In the genomic region with DNA sequence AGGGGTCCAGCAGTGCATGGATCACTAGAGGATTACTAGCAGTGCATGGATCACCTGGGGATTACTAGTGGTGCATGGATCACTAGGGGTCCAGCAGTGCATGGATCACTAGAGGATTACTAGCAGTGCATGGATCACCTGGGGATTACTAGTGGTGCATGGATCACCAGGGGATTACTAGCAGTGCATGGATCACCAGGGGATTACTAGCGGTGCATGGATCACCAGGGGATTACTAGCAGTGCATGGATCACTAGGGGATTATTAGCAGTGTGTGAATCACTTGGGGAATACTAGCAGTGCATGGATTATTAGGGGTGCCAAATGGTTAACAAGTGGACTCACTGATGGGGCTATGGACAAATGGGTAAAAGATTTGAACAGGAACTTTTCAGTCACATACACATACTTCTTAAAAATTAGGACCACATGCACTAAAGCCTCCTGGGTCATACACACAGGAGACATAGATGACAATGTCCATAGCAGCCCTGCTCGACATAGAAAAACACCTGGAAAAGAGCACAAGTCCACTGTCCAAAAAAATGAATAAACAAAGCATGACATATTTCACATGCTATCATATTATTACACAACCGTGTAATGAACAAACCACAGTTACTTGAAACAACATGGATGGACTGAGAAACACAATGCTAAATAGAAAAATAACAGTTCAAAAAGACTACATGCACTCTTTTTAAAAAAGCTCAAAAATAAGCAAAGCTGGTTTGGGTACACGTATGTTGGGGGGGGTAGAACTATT, we compare ENCODE assay signal across 26 cellular contexts.
A peak's percentile ranks its signal among the peaks of the same experiment; 100 is the strongest.
DNase-seq lines count a peak whose midpoint lies in the region; ATAC-seq, FAIRE-seq and TF ChIP-seq lines count a peak whose summit lies in the region.
"Had no signal": no experiment of that assay in that cellular context is flagged by ENCODE, and none has a peak within 500 bp of the region (broad histone marks: within the 10 kb centered on the region; RNA-seq: fewer than 3 reads in every experiment).

No MANE protein-coding gene starts in this region.

- POLR2A ChIA-PET in H1 (lab: Charles Lee; ENCODE audit: partially characterized antibody) = no interaction called here

- H3K4me3 ChIP-seq in H1 (ENCODE audit: extremely low read depth in 1 of 4, insufficient read depth in 2 of 4, low read depth in 3 of 4, low read length in 4 of 4) (no peak overlapping the region), thoracic aorta (no peak overlapping the region)
- H3K4me3 ChIP-seq: A549, gastrocnemius medialis, tibial nerve had no signal

- H3K79me2 ChIP-seq in H1 (ENCODE audit: control insufficient read depth in 1 of 2, insufficient read depth in 2 of 2, low read length in 2 of 2) = no peaks in the 10 kb centered on the region

- TF ChIP-seq EP300 in H1 (IDR thresholded peaks at IDR 0.05; ENCODE audit: borderline replicate concordance in 1 of 2, low read depth in 2 of 2, low read length in 2 of 2) = no peak

- H3K23ac ChIP-seq in H1 (ENCODE audit: insufficient read length) = no peak overlapping the region

- no peak overlapping the region for H2BK120ac ChIP-seq in H1 (replicated peaks; ENCODE audit: low read depth, low read length)

- no peak for ATAC-seq in activated T-cell treated with anti-CD3 and anti-CD28 coated beads, Interleukin-2, amount 50 U/mL, for 72 hours (replicated peaks in 1 of 2)
- no peak for ATAC-seq in activated T-cell treated with anti-CD3 and anti-CD28 coated beads, Interleukin-2, amount 50 U/mL, for 4 hours
- ATAC-seq in thoracic aorta (ENCODE audit: insufficient number of reproducible peaks, low FRiP score, low read depth) = no peak
- ATAC-seq: A549, gastrocnemius medialis, left ventricle myocardium superior, WTC11 had no signal

- no peak overlapping the region for H2AFZ ChIP-seq in H1 (ENCODE audit: low read length)

- no peaks in the 10 kb centered on the region for H3K79me1 ChIP-seq in H1 (ENCODE audit: low read depth, low read length)

- H4K8ac ChIP-seq in H1 (ENCODE audit: extremely low read depth, insufficient read depth, low read length) = no peak overlapping the region

- no peak overlapping the region for H3K14ac ChIP-seq in H1 (ENCODE audit: insufficient read length)

- H3K27me3 ChIP-seq in H1 (replicated peaks in 1 of 4; ENCODE audit: control insufficient read depth in 3 of 4, extremely low read depth in 1 of 4, insufficient read depth in 3 of 4, low read length in 3 of 4) (no peaks in the 10 kb centered on the region), thoracic aorta (replicated peaks; ENCODE audit: insufficient read depth) (no peaks in the 10 kb centered on the region)
- H3K27me3 ChIP-seq: gastrocnemius medialis, tibial nerve had no signal

- DNase-seq in activated T-cell treated with anti-CD3 and anti-CD28 coated beads, Interleukin-2, amount 50 U/mL, for 72 hours = no peak
- DNase-seq in activated T-cell treated with anti-CD3 and anti-CD28 coated beads, Interleukin-2, amount 50 U/mL, for 4 hours = no peak
- DNase-seq in NCI-H69 (lab: John Stamatoyannopoulos, UW) = peak; percentile 8
- no peak for DNase-seq in H1 (ENCODE audit: low read depth in 1 of 2, low spot score in 2 of 2)
- DNase-seq in thoracic aorta (ENCODE audit: low spot score) = no peak
- DNase-seq in CD14-positive monocyte (ENCODE audit: low spot score) = no peak
- no peak for DNase-seq in A172 (ENCODE audit: low spot score)
- DNase-seq in activated T-helper 2 cell treated with anti-CD3 and anti-CD28 coated beads, Interferon-gamma antibody, Interleukin-2, Interleukin-4, amounts not matched to agents 10 μg/mL and 5 μg/mL and 100 μg/mL, durations not matched to agents 14 hours and 24 hours and 36 hours (ENCODE audit: low spot score) = no peak
- DNase-seq: activated CD8-positive, alpha-beta memory T cell treated with anti-CD3 and anti-CD28 coated beads, Interleukin-2, amount 50 U/mL, for 48 hours; effector CD8-positive, alpha-beta T cell; gastrocnemius medialis; left ventricle myocardium superior; NCI-H1105; NCI-H2029 treated with DMSO at 0.1 percent for 48 hours; NCI-H226; NCI-H774; posterior cingulate gyrus; T1000 had no signal

- no peaks in the 10 kb centered on the region for H3K27me3 Mint-ChIP-seq in activated T-cell treated with anti-CD3 and anti-CD28 coated beads, Interleukin-2, amount 50 U/mL, for 72 hours (ENCODE audit: low read depth)
- H3K27me3 Mint-ChIP-seq in activated T-cell treated with anti-CD3 and anti-CD28 coated beads, Interleukin-2, amount 50 U/mL, for 4 hours (ENCODE audit: low read depth) = no peaks in the 10 kb centered on the region
- no peaks in the 10 kb centered on the region for H3K27me3 Mint-ChIP-seq in CD14-positive monocyte (ENCODE audit: low read depth in 3 of 3)
- peaks cover 34% of the 10 kb centered on the region for H3K27me3 Mint-ChIP-seq in activated T-helper 2 cell treated with anti-CD3 and anti-CD28 coated beads, Interferon-gamma antibody, Interleukin-2, Interleukin-4, amounts not matched to agents 10 μg/mL and 5 μg/mL and 100 μg/mL, durations not matched to agents 14 hours and 24 hours and 36 hours (ENCODE audit: low read depth)
- H3K27me3 Mint-ChIP-seq: stimulated activated naive CD8-positive, alpha-beta T cell treated with anti-CD3 and anti-CD28 coated beads, Interleukin-15, amount 100 ng/mL, for 72 hours had no signal

- H2BK12ac ChIP-seq in H1 (ENCODE audit: low read depth, low read length) = no peak overlapping the region

- H3K4me1 ChIP-seq in H1 (replicated peaks in 1 of 4; ENCODE audit: control insufficient read depth in 3 of 4, insufficient read depth in 4 of 4, low read length in 3 of 4) = no peaks in the 10 kb centered on the region
- peaks cover 16 to 31% of the 10 kb centered on the region in 2 donors for H3K4me1 ChIP-seq in thoracic aorta (ENCODE audit: control insufficient read depth in 1 of 2, low read depth in 2 of 2)
- H3K4me1 ChIP-seq: A549, tibial nerve had no signal

- H3K36me3 Mint-ChIP-seq in activated T-cell treated with anti-CD3 and anti-CD28 coated beads, Interleukin-2, amount 50 U/mL, for 72 hours (ENCODE audit: insufficient read depth in 2 of 2) = peaks cover 0 to 6% of the 10 kb centered on the region in 2 donors
- H3K36me3 Mint-ChIP-seq in activated T-cell treated with anti-CD3 and anti-CD28 coated beads, Interleukin-2, amount 50 U/mL, for 4 hours (ENCODE audit: insufficient read depth) = no peaks in the 10 kb centered on the region
- H3K36me3 Mint-ChIP-seq in CD14-positive monocyte = no peaks in the 10 kb centered on the region
- no peaks in the 10 kb centered on the region for H3K36me3 Mint-ChIP-seq in activated T-helper 2 cell treated with anti-CD3 and anti-CD28 coated beads, Interferon-gamma antibody, Interleukin-2, Interleukin-4, amounts not matched to agents 10 μg/mL and 5 μg/mL and 100 μg/mL, durations not matched to agents 14 hours and 24 hours and 36 hours (ENCODE audit: low read depth)
- H3K36me3 Mint-ChIP-seq: WTC11 had no signal

- no peak overlapping the region for H2BK15ac ChIP-seq in H1 (ENCODE audit: low read length)

- no peak overlapping the region for H3K56ac ChIP-seq in H1 (replicated peaks; ENCODE audit: insufficient read length, low read depth, low read length)

- 70% methylated on average over 4 of the region's 4 CpGs; no CpG with 5 or more reads in 1 of the 2 experiments for WGBS in H1 (ENCODE audit: extremely low coverage in 1 of 2, insufficient coverage in 1 of 2, insufficient read length in 1 of 2, insufficient replicate concordance in 2 of 2, low coverage in 1 of 2, low lambda C conversion rate in 2 of 2, missing lambda C conversion rate in 1 of 2), 2 experiments

- no peaks in the 10 kb centered on the region for H3K23me2 ChIP-seq in H1 (ENCODE audit: low read depth, low read length)

- peak overlapping the region; percentile 13 for H3K27ac Mint-ChIP-seq in activated T-cell treated with anti-CD3 and anti-CD28 coated beads, Interleukin-2, amount 50 U/mL, for 72 hours
- no peak overlapping the region for H3K27ac Mint-ChIP-seq in CD14-positive monocyte
- no peak overlapping the region for H3K27ac Mint-ChIP-seq in activated T-helper 2 cell treated with anti-CD3 and anti-CD28 coated beads, Interferon-gamma antibody, Interleukin-2, Interleukin-4, amounts not matched to agents 10 μg/mL and 5 μg/mL and 100 μg/mL, durations not matched to agents 14 hours and 24 hours and 36 hours
- H3K27ac Mint-ChIP-seq: WTC11 had no signal

- CTCF ChIA-PET in H1 (lab: Charles Lee; ENCODE audit: partially characterized antibody) = interaction anchor here (0.6 kb wide), 1 partner anchor 219 kb away, joined by 3 read pairs; no protein-coding TSS in a partner anchor

- peaks cover 1 to 7% of the 10 kb centered on the region in 2 donors for H3K9me3 Mint-ChIP-seq in activated T-cell treated with anti-CD3 and anti-CD28 coated beads, Interleukin-2, amount 50 U/mL, for 72 hours
- peaks cover 4% of the 10 kb centered on the region for H3K9me3 Mint-ChIP-seq in activated T-cell treated with anti-CD3 and anti-CD28 coated beads, Interleukin-2, amount 50 U/mL, for 4 hours
- H3K9me3 Mint-ChIP-seq in CD14-positive monocyte = peaks cover 0 to 11% (median 3%) of the 10 kb centered on the region in 7 donors
- H3K9me3 Mint-ChIP-seq in activated T-helper 2 cell treated with anti-CD3 and anti-CD28 coated beads, Interferon-gamma antibody, Interleukin-2, Interleukin-4, amounts not matched to agents 10 μg/mL and 5 μg/mL and 100 μg/mL, durations not matched to agents 14 hours and 24 hours and 36 hours = peaks cover 14% of the 10 kb centered on the region
- H3K9me3 Mint-ChIP-seq: brain, WTC11 had no signal

- TF ChIP-seq CTCF in H1 (IDR thresholded peaks at IDR 0.05; ENCODE audit: control extremely low read depth in 1 of 3, insufficient read depth in 1 of 3, low read depth in 1 of 3, low read length in 3 of 3) = no peak
- TF ChIP-seq CTCF in thoracic aorta (IDR thresholded peaks at IDR 0.05) = no peak
- TF ChIP-seq CTCF in CD14-positive monocyte (IDR thresholded peaks at IDR 0.05) = no peak

- TF ChIP-seq POLR2A in H1 (IDR thresholded peaks at IDR 0.05; ENCODE audit: control extremely low read depth in 1 of 2, low read depth in 2 of 2, low read length in 2 of 2) = no peak

- no peak overlapping the region for H3K4ac ChIP-seq in H1 (replicated peaks; ENCODE audit: insufficient read length, low read depth, low read length)

- peaks cover 29% of the 10 kb centered on the region for H3K4me1 Mint-ChIP-seq in activated T-cell treated with anti-CD3 and anti-CD28 coated beads, Interleukin-2, amount 50 U/mL, for 72 hours (ENCODE audit: low read depth)
- H3K4me1 Mint-ChIP-seq in activated T-cell treated with anti-CD3 and anti-CD28 coated beads, Interleukin-2, amount 50 U/mL, for 4 hours (ENCODE audit: low read depth) = peaks cover 65% of the 10 kb centered on the region
- peaks cover 10% of the 10 kb centered on the region for H3K4me1 Mint-ChIP-seq in CD14-positive monocyte
- H3K4me1 Mint-ChIP-seq in activated T-helper 2 cell treated with anti-CD3 and anti-CD28 coated beads, Interferon-gamma antibody, Interleukin-2, Interleukin-4, amounts not matched to agents 10 μg/mL and 5 μg/mL and 100 μg/mL, durations not matched to agents 14 hours and 24 hours and 36 hours (ENCODE audit: low read depth) = peaks cover 9% of the 10 kb centered on the region
- H3K4me1 Mint-ChIP-seq: brain, neural crest cell, WTC11 had no signal

- H4K5ac ChIP-seq in H1 (ENCODE audit: insufficient read length, low read depth, low read length) = no peak overlapping the region

- H3K9me3 ChIP-seq in H1 (ENCODE audit: insufficient read depth in 2 of 2, low read depth in 1 of 2, low read length in 1 of 2) (no peaks in the 10 kb centered on the region), thoracic aorta (no peaks in the 10 kb centered on the region)
- H3K9me3 ChIP-seq: A549, gastrocnemius medialis, tibial nerve had no signal

- H4K91ac ChIP-seq in H1 (replicated peaks; ENCODE audit: insufficient read length, low read length) = no peak overlapping the region

- H2AK5ac ChIP-seq in H1 (ENCODE audit: low read depth, low read length) = no peak overlapping the region

- no peak overlapping the region for H3K4me3 Mint-ChIP-seq in activated T-cell treated with anti-CD3 and anti-CD28 coated beads, Interleukin-2, amount 50 U/mL, for 72 hours
- no peak overlapping the region for H3K4me3 Mint-ChIP-seq in activated T-cell treated with anti-CD3 and anti-CD28 coated beads, Interleukin-2, amount 50 U/mL, for 4 hours
- H3K4me3 Mint-ChIP-seq in CD14-positive monocyte = no peak overlapping the region
- H3K4me3 Mint-ChIP-seq in activated T-helper 2 cell treated with anti-CD3 and anti-CD28 coated beads, Interferon-gamma antibody, Interleukin-2, Interleukin-4, amounts not matched to agents 10 μg/mL and 5 μg/mL and 100 μg/mL, durations not matched to agents 14 hours and 24 hours and 36 hours (ENCODE audit: low read depth) = no peak overlapping the region
- H3K4me3 Mint-ChIP-seq: brain, neural crest cell, WTC11 had no signal

- no peak overlapping the region for H3K27ac ChIP-seq in H1 (ENCODE audit: low read depth, low read length)
- peak overlapping the region; percentile 90 for H3K27ac ChIP-seq in thoracic aorta
- H3K27ac ChIP-seq: A549, gastrocnemius medialis, HL-60, tibial nerve had no signal

- peak; percentile 89 for FAIRE-seq in H1 (lab: Jason Lieb, UNC)
- FAIRE-seq: A549, islet of Langerhans had no signal

- no peak overlapping the region for H3K4me2 ChIP-seq in H1 (ENCODE audit: insufficient read depth in 1 of 2, low read depth in 2 of 2, low read length in 2 of 2)
- H3K4me2 ChIP-seq: A549 had no signal

- no peak overlapping the region for H2BK20ac ChIP-seq in H1 (ENCODE audit: low read length)

- H3K9ac ChIP-seq in H1 (replicated peaks in 1 of 4; ENCODE audit: extremely low read depth in 1 of 4, low read depth in 3 of 4, low read length in 3 of 4) = no peak overlapping the region

- TF ChIP-seq RAD21 in H1 (IDR thresholded peaks at IDR 0.05 in 1 of 2, conservative IDR thresholded peaks at IDR 0.05 in 1 of 2; ENCODE audit: low read depth in 2 of 2, low read length in 2 of 2) = no peak

- no peaks in the 10 kb centered on the region for H3K36me3 ChIP-seq in H1 (ENCODE audit: control insufficient read depth in 2 of 4, insufficient read depth in 4 of 4, low read length in 3 of 4)
- H3K36me3 ChIP-seq in thoracic aorta = no peaks in the 10 kb centered on the region
- H3K36me3 ChIP-seq: gastrocnemius medialis, tibial nerve had no signal

- H4K20me1 ChIP-seq in H1 (replicated peaks in 1 of 2; ENCODE audit: control insufficient read depth in 1 of 2, insufficient read depth in 2 of 2, low read length in 2 of 2) = no peaks in the 10 kb centered on the region

- intact Hi-C loops in CD14-positive monocyte (cut with micrococcal nuclease) = loop anchor here in 1 of 2 donors (10.0 kb wide), 1 partner anchor 46 kb away; no protein-coding TSS in a partner anchor
- intact Hi-C loops in activated T-helper 2 cell treated with anti-CD3 and anti-CD28 coated beads, Interferon-gamma antibody, Interleukin-2, Interleukin-4, amounts not matched to agents 10 μg/mL and 5 μg/mL and 100 μg/mL, durations not matched to agents 14 hours and 24 hours and 36 hours (cut with micrococcal nuclease) = no loop called here

- no peak overlapping the region for H3K18ac ChIP-seq in H1 (ENCODE audit: extremely low read depth, low read length)

- no peak overlapping the region for H2BK5ac ChIP-seq in H1 (ENCODE audit: low read depth, low read length)
